7 cellular contexts compared by ENCODE assay signal in the genomic region with DNA sequence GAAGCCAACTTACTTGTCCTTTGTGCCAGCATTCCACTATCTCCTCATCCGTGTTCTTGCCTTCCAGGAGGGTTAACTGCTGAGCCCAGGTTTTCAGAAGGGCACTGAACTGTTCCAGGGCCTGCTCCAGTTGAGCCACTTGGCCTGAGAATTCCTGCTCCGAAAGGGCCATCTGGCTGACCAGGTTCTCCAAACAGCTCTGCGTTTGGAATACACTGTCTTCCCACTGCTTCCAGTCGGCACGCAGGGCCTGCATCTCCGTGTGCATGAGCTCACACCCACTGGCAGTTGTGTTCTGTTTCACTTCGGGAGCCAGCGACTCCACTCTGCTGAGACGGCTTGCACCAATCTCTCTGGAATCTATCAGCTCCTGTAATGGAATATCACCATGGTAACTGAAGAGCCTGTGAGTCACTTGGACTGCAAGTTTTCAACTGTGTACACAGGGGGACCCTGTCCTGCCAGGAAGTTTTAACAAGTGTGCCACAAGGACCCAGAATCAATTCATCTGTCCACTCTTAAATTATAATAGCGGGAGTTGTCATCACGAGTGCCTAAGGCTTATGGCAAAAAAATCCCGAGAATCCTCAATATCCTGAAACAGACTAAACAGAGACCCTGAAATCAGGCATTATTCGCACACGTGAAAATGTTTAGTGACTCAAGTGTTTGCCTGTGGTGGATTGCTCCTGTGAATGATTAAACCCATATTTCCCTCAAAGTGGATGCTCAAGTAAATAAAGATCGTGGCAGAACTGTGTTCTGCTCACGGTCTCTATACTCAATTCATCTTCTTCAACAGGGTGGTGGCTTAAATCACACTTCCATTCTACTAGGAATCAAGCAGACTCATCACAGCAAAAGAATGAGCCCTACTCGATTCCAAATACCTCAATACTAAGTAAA.
DNase-seq lines count a peak whose midpoint lies in the region; ATAC-seq and TF ChIP-seq lines count a peak whose summit lies in the region.

No MANE protein-coding gene starts in this region.

- peaks cover 6% of the 10 kb centered on the region for H3K4me1 ChIP-seq in IMR-90 (ENCODE audit: control insufficient read depth, insufficient read depth, low read length)
- H3K4me1 ChIP-seq in spleen = peaks cover 0 to 14% (median 0%) of the 10 kb centered on the region in 6 donors

- peak overlapping the region; percentile 83 for H4K5ac ChIP-seq in IMR-90 (ENCODE audit: low read depth, low read length)

- peak overlapping the region; percentile 12 to 73; a peak in 3 of 4 replicates for H4K8ac ChIP-seq in IMR-90 (ENCODE audit: low read depth in 2 of 2, low read length in 2 of 2)

- H4K91ac ChIP-seq in IMR-90 (ENCODE audit: insufficient read depth, low read depth, low read length) = peak overlapping the region; percentile 93

- peak overlapping the region; percentile 41; the same call in 2 of the 3 replicates for H2BK15ac ChIP-seq in IMR-90 (ENCODE audit: low read depth, low read length)

- H3K23ac ChIP-seq in IMR-90 (ENCODE audit: low read depth, low read length) = peak overlapping the region; percentile 95

- peak overlapping the region; percentile 94 for H3K4ac ChIP-seq in IMR-90 (ENCODE audit: low read depth, low read length)

- peak overlapping the region; percentile 74 for H2AK9ac ChIP-seq in IMR-90 (replicated peaks; ENCODE audit: low read depth, low read length, poor library complexity)

- peaks cover 6% of the 10 kb centered on the region for H3K9me1 ChIP-seq in IMR-90 (ENCODE audit: insufficient read depth, low read length)

- peak overlapping the region; percentile 90 for H2BK120ac ChIP-seq in IMR-90 (ENCODE audit: low read depth, low read length)

- peak overlapping the region; percentile 99 for H3K9ac ChIP-seq in IMR-90 (ENCODE audit: low read depth, low read length)

- H3K36me3 ChIP-seq in IMR-90 (ENCODE audit: control insufficient read depth, insufficient read depth, low read length) (no peaks in the 10 kb centered on the region; the same call in 1 of the 2 replicates), spleen (peaks cover 0 to 54% (median 1%) of the 10 kb centered on the region in 6 donors)

- peak; percentile 78 for ATAC-seq in IMR-90 (ENCODE audit: low read depth)
- ATAC-seq in HG03095 (IDR thresholded peaks at IDR 0.05; ENCODE audit: unreplicated experiment) = no peak

- intact Hi-C loops in IMR-90 (cut with micrococcal nuclease) = loop anchor here (2.0 to 10.0 kb wide), 5 partner anchors 91 to 601 kb away; partner anchors contain the start of gene FBXO5
- intact Hi-C loops in spleen (cut with DNase I; ENCODE audit: low total_unique reads) = no loop called here

- H3K9me3 ChIP-seq in IMR-90 (ENCODE audit: control insufficient read depth, insufficient read depth, low read length) (no peaks in the 10 kb centered on the region), spleen (no peaks in the 10 kb centered on the region)

- dilution Hi-C loops in IMR-90 (cut with HindIII; ENCODE audit: low sequenced_read_pairs, unreplicated experiment) = no loop called here

- no TSS peak for BruUV-seq in IMR-90 (replicated peaks; lab: Mats Ljungman, UMichigan)

- H3K27ac ChIP-seq in IMR-90 (ENCODE audit: insufficient read depth, low read length) (peak overlapping the region; percentile 99), spleen (peak overlapping the region; percentile 44 to 86 (median 76))

- TF ChIP-seq POLR2A in IMR-90 (IDR thresholded peaks at IDR 0.05; ENCODE audit: low read depth, low read length) (peak; percentile 96), spleen (IDR thresholded peaks at IDR 0.05) (peak in 1 of 3 donors; percentile 63)

- peak overlapping the region; percentile 86 for H2BK5ac ChIP-seq in IMR-90 (ENCODE audit: low read depth, low read length, poor library complexity, severe bottlenecking)

- peak overlapping the region; percentile 85 for H2AK5ac ChIP-seq in IMR-90 (ENCODE audit: low read depth, low read length)

- in situ Hi-C loops in IMR-90 (cut with MboI; ENCODE audit: low sequenced_read_pairs) = no loop called here

- H3K27me3 ChIP-seq in IMR-90 (ENCODE audit: control insufficient read depth, insufficient read depth, low read length) (no peaks in the 10 kb centered on the region), spleen (replicated peaks in 1 of 7) (no peaks in the 10 kb centered on the region)

- peaks cover 9% of the 10 kb centered on the region; the same call in 1 of the 2 replicates for H4K20me1 ChIP-seq in IMR-90 (ENCODE audit: insufficient read depth, low read length)

- H2BK20ac ChIP-seq in IMR-90 (ENCODE audit: low read depth, low read length) = peak overlapping the region; percentile 83

- H3K18ac ChIP-seq in IMR-90 (ENCODE audit: low read depth, low read length) = peak overlapping the region; percentile 97

- POLR2A ChIA-PET in IMR-90 (lab: Charles Lee; ENCODE audit: unreplicated experiment) = no interaction called here

- TF ChIP-seq CTCF in IMR-90 (conservative IDR thresholded peaks at IDR 0.05; ENCODE audit: low read depth, low read length) = no peak
- no peak for TF ChIP-seq CTCF in spleen (IDR thresholded peaks at IDR 0.05 in 8 of 11, conservative IDR thresholded peaks at IDR 0.05 in 3 of 11)

- WGBS in IMR-90 (ENCODE audit: extremely low coverage in 2 of 2, insufficient read length in 1 of 2), 2 experiments = 0% methylated on average over 9 of the region's 17 CpGs; no CpG with 5 or more reads in 1 of the 2 experiments
- 58 to 73% (median 69%) methylated on average over 16 to 17 of the region's 17 CpGs for WGBS in spleen, 5 donors

- H3K14ac ChIP-seq in IMR-90 (replicated peaks; ENCODE audit: low read depth, low read length) = peak overlapping the region; percentile 98

- H3K4me3 ChIP-seq in IMR-90 (ENCODE audit: insufficient read depth, low read depth, low read length) (peak overlapping the region; percentile 37), spleen (peak overlapping the region; percentile 1 to 54 (median 22))

- peak overlapping the region; percentile 89 for H2AFZ ChIP-seq in IMR-90 (replicated peaks; ENCODE audit: low read length, poor library complexity)

- H3K4me2 ChIP-seq in IMR-90 (ENCODE audit: low read depth, low read length) = peak overlapping the region; percentile 63

- peak overlapping the region; percentile 97 for H3K56ac ChIP-seq in IMR-90 (ENCODE audit: extremely low read depth, insufficient read depth, low read length)

- TF ChIP-seq RAD21 in IMR-90 (IDR thresholded peaks at IDR 0.05; ENCODE audit: low read length) = no peak

- CTCF ChIA-PET in IMR-90 (lab: Yijun Ruan, JAX) = interaction anchor here (0.8 to 1.3 kb wide), 3 partner anchors 15 to 809 kb away, joined by 3 to 6 read pairs (median 4); no protein-coding TSS in a partner anchor

- H3K79me1 ChIP-seq in IMR-90 (ENCODE audit: low read depth in 1 of 2, low read length in 2 of 2) = peaks cover 6 to 19% of the 10 kb centered on the region in 2 experiments

- DNase-seq in IMR-90 (peak; percentile 97), cerebellum (ENCODE audit: low spot score) (peak; percentile 76), kidney glomerular epithelial cell (lab: John Stamatoyannopoulos, UW) (peak; percentile 94), spleen (no peak), NCI-H446 (lab: John Stamatoyannopoulos, UW) (no peak)
- DNase-seq in activated CD4-positive, alpha-beta T cell treated with anti-CD3 and anti-CD28 coated beads, Interleukin-2, amount 50 U/mL, for 48 hours = no peak

TF ChIP-seq in IMR-90, 13 proteins besides CTCF, POLR2A, EP300 and RAD21:
- TF ChIP-seq NFE2L2 (IDR thresholded peaks at IDR 0.05; ENCODE audit: low read depth, low read length) = no peak
- TF ChIP-seq BHLHE40 (IDR thresholded peaks at IDR 0.05; ENCODE audit: low read depth, low read length) = no peak; the same call in 1 of the 2 replicates
- no peak for TF ChIP-seq MAZ (IDR thresholded peaks at IDR 0.05; ENCODE audit: borderline replicate concordance, low read depth, low read length)
- no peak for TF ChIP-seq USF2 (IDR thresholded peaks at IDR 0.05; ENCODE audit: low read depth, low read length)
- TF ChIP-seq SMC3 (IDR thresholded peaks at IDR 0.05; ENCODE audit: low read depth, low read length) = no peak
- TF ChIP-seq RCOR1 (IDR thresholded peaks at IDR 0.05; ENCODE audit: insufficient replicate concordance, low read length) = no peak
- peak; percentile 57; the same call in 1 of the 2 replicates for TF ChIP-seq CHD1 (IDR thresholded peaks at IDR 0.05; ENCODE audit: low read depth, low read length)
- TF ChIP-seq MXI1 (IDR thresholded peaks at IDR 0.05; ENCODE audit: borderline replicate concordance, low read depth, low read length) = peak; percentile 75; the same call in 1 of the 2 replicates
- no peak for TF ChIP-seq MAFK (IDR thresholded peaks at IDR 0.05; ENCODE audit: low read depth, low read length)
- peak; percentile 38; the same call in 1 of the 2 replicates for TF ChIP-seq CEBPB (IDR thresholded peaks at IDR 0.05; ENCODE audit: low read depth, low read length)
- TF ChIP-seq, protein P1, sequence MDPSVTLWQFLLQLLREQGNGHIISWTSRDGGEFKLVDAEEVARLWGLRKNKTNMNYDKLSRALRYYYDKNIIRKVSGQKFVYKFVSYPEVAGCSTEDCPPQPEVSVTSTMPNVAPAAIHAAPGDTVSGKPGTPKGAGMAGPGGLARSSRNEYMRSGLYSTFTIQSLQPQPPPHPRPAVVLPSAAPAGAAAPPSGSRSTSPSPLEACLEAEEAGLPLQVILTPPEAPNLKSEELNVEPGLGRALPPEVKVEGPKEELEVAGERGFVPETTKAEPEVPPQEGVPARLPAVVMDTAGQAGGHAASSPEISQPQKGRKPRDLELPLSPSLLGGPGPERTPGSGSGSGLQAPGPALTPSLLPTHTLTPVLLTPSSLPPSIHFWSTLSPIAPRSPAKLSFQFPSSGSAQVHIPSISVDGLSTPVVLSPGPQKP (IDR thresholded peaks at IDR 0.05; ENCODE audit: borderline replicate concordance, low read depth, low read length) = no peak
- peak; percentile 77 for TF ChIP-seq FOS (IDR thresholded peaks at IDR 0.05; ENCODE audit: low read depth, low read length)
- TF ChIP-seq RFX5 (IDR thresholded peaks at IDR 0.05; ENCODE audit: low read depth, low read length) = no peak
TF ChIP-seq in IMR-90: peak in this region for 4.

Comparison
In these comparisons a context has a peak if more than half of its experiments do, and no peak if none do; other contexts are left out.
1. DNase-seq: peak in IMR-90 (single experiment), cerebellum (single experiment) and kidney glomerular epithelial cell (single experiment); none in spleen (single experiment), NCI-H446 (0 of 2) and activated CD4-positive, alpha-beta T cell treated with anti-CD3 and anti-CD28 coated beads, Interleukin-2, amount 50 U/mL, for 48 hours (0 of 2).